ENCODE assay signal across 8 cellular contexts in the genomic region with DNA sequence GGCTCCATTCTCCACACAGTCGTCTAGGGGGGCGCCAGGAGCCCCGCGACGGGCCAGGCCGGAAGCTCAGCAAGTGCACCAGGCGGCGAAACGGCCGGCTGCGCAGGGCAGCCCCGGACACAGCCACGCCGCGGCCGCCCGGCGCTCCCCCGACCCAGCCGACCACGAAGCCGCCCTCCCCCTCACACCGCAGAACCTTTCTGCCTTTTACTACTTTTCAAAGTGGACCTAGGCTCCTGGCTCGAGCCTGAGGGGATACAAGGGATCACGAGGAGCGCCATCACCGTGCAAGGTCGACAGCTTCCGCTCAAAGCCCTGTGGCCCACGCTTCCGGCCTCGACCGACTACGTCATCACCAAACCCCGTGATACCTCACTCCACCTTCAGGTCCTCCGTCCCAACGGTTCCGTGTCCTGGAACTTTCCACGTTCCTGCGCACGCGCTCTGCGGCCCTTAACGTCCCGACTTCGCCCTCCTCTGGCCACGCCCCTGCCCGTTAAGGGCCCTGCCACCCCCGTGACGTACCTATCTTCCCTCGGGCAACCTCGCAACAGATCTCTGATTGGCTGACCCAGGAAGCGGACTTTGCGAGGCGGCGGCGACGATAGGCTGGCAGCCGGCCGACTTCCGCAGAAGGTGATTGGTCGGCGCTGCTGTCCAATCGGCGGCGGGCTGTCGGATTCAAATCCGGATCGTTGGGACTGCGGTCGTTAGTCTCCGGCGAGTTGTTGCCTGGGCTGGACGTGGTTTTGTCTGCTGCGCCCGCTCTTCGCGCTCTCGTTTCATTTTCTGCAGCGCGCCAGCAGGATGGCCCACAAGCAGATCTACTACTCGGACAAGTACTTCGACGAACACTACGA. TPM values are rescaled to one million over a fixed set of nuclear protein-coding genes. Genes with fewer than 3 reads are reported as not detected.
DNase-seq lines count a peak whose midpoint lies in the region; ATAC-seq and TF ChIP-seq lines count a peak whose summit lies in the region.

Gene CKS2 (plus strand): TSS at position 710 of the 860 bp plus-strand sequence. CDS start 98 bp downstream, at position 808.

- H3K36me3 Mint-ChIP-seq in neural progenitor cell = peaks cover 3% of the 10 kb centered on the region

- H2AFZ ChIP-seq in neural progenitor cell (replicated peaks) = peak within 1 kb of the TSS; percentile 89

- peaks cover 9% of the 10 kb centered on the region for H3K4me1 ChIP-seq in foreskin keratinocyte
- H3K4me1 ChIP-seq in neural progenitor cell = peaks cover 29% of the 10 kb centered on the region

- peaks cover 44% of the 10 kb centered on the region for H4K20me1 ChIP-seq in neural progenitor cell (ENCODE audit: low read depth)

- H3K4me1 Mint-ChIP-seq in neural progenitor cell = peaks cover 36% of the 10 kb centered on the region

- ATAC-seq in foreskin keratinocyte = peak; percentile 94

- no peaks in the 10 kb centered on the region for H3K27me3 ChIP-seq in foreskin keratinocyte
- no peaks in the 10 kb centered on the region for H3K27me3 ChIP-seq in neural progenitor cell

- peak; percentile 99 for DNase-seq in GF-D8 (lab: John Stamatoyannopoulos, UW)
- DNase-seq in HEK293T (ENCODE audit: extremely low spot score) = peak; percentile 97
- peak; percentile 100 for DNase-seq in MV-4-11 (lab: John Stamatoyannopoulos, UW)
- DNase-seq in SK-MEL-5 (ENCODE audit: low read depth, low spot score) = peak; percentile 100
- peak; percentile 100 for DNase-seq in activated naive CD4-positive, alpha-beta T cell treated with Interleukin-2 at 50 U/mL for 16 hours
- peak; percentile 98 to 99 for DNase-seq in foreskin keratinocyte
- peak; percentile 100 for DNase-seq in neural progenitor cell (ENCODE audit: low spot score)
- peak; percentile 100 for DNase-seq in stromal cell of bone marrow (ENCODE audit: low read depth)

- peak within 1 kb of the TSS; percentile 88 for H3K4me2 ChIP-seq in neural progenitor cell

- peak within 1 kb of the TSS; percentile 98 for H3K27ac Mint-ChIP-seq in neural progenitor cell

- peak within 1 kb of the TSS; percentile 100 for H3K4me3 ChIP-seq in neural progenitor cell

- CTCF ChIA-PET in HEK293T (lab: Yijun Ruan, JAX) = interaction anchor here (1.0 kb wide), 1 partner anchor 8 kb away, joined by 3 read pairs; the partner anchor contains the start of gene SECISBP2

- TF ChIP-seq CTCF in foreskin keratinocyte (conservative IDR thresholded peaks at IDR 0.05) (no peak), neural progenitor cell (IDR thresholded peaks at IDR 0.05) (peak; percentile 10)

- H3K9ac ChIP-seq in neural progenitor cell = peak within 1 kb of the TSS; percentile 93

- H3K27me3 Mint-ChIP-seq in neural progenitor cell (ENCODE audit: insufficient read depth, low read depth) = peaks cover 9% of the 10 kb centered on the region

- H3K27ac ChIP-seq in foreskin keratinocyte (peak within 1 kb of the TSS; percentile 92), neural progenitor cell (peak within 1 kb of the TSS; percentile 98)

- H3K36me3 ChIP-seq in neural progenitor cell = peaks cover 9% of the 10 kb centered on the region

- H3F3A ChIP-seq in neural progenitor cell (ENCODE audit: low read depth) = peaks cover 41% of the 10 kb centered on the region

- peak within 1 kb of the TSS; percentile 98 for H3K4me3 Mint-ChIP-seq in neural progenitor cell

- H3K79me2 ChIP-seq in neural progenitor cell (ENCODE audit: low read depth) = peaks cover 60% of the 10 kb centered on the region

- no peaks in the 10 kb centered on the region for H3K9me3 ChIP-seq in neural progenitor cell (ENCODE audit: low read depth)

- POLR2A ChIA-PET in HEK293T (lab: Yijun Ruan, JAX) = interaction anchor here (0.6 to 1.4 kb wide), 4 partner anchors 8 to 302 kb away, joined by 3 to 6 read pairs (median 4); partner anchors contain the start of gene SECISBP2

- in situ Hi-C loops in SK-MEL-5 (cut with HindIII; ENCODE audit: low pct_unique_long_range_greater_than_20kb, low sequenced_read_pairs) = no loop called here

- no peaks in the 10 kb centered on the region for H3K9me3 Mint-ChIP-seq in neural progenitor cell

TF ChIP-seq in HEK293T, 16 proteins besides CTCF, POLR2A, EP300 and RAD21:
- TF ChIP-seq ELF4 (IDR thresholded peaks at IDR 0.05) = peak; percentile 93
- TF ChIP-seq PKNOX1 (IDR thresholded peaks at IDR 0.05) = peak; percentile 82
- no peak for TF ChIP-seq HDGF (IDR thresholded peaks at IDR 0.05; ENCODE audit: borderline replicate concordance)
- no peak; the same call in 1 of the 2 replicates for TF ChIP-seq L3MBTL2 (conservative IDR thresholded peaks at IDR 0.05)
- TF ChIP-seq FOXM1 (IDR thresholded peaks at IDR 0.05; ENCODE audit: borderline replicate concordance) = peak; percentile 93
- peak; percentile 16; the same call in 1 of the 2 replicates for TF ChIP-seq LEF1 (IDR thresholded peaks at IDR 0.05; ENCODE audit: borderline replicate concordance)
TF ChIP-seq in HEK293T: peak in this region for 4.

RNA-seq across cellular contexts. Expression of gene CKS2, which starts in this region (rescaled TPM):
- total RNA-seq in SK-MEL-5 (2014; rRNA removed; shearing (Covaris generic)) = 404 and 447 TPM in 2 replicates
- 223 and 237 TPM in 2 replicates for polyA plus RNA-seq in SK-MEL-5 (2015; cell fraction: cytosol; rRNA removed)
- polyA plus RNA-seq in SK-MEL-5 (2015; cell fraction: nucleus; rRNA removed) = 92.1 and 115 TPM in 2 replicates
- total RNA-seq in foreskin keratinocyte (268 and 292 TPM in 2 replicates), neural progenitor cell (ENCODE audit: low replicate concordance) (693 and 741 TPM in 2 replicates)
- 361 and 437 TPM in 2 replicates for polyA plus RNA-seq in foreskin keratinocyte

Comparison
In these comparisons a context has a peak if more than half of its experiments do, and no peak if none do; other contexts are left out.
1. Peak in every context shown above with its lines: DNase-seq, ATAC-seq, H3K4me3 ChIP-seq and H3K27ac ChIP-seq.